Comparison of ENCODE assay signal across 16 cellular contexts in the genomic region with DNA sequence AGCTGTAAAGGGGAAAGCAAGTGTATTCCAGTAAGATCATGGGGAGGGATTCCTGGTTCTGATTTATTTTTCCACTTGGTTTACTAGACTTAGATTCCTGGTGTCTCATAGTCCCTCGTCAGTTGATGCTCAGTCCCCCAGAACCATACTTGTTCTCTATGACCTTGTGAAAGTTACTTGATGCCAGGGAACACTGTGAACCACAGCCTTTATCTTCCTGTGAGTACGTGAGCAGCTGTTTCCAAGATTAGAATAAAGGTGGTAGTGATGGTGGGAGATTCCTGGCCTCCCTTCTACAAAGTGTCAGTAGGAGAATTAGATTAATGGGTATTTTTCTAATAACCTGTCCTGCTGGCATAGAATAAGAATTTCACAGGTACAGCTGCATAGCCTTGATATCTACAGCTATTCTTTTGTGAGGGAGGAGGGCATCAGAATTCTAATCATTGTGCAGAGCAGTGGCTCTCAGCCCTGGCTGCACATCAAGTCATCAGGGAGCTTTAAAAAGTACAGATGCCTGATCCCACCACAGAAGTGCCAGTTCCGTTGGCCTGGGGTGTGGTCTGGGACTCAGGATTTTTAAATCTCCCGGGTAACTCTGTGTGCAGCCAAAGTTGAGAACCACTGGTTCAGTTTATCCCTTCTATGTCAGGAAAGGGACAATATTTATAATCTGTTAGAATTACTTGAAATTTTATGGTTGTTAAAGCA.
"Had no signal": no experiment of that assay in that cellular context is flagged by ENCODE, and none has a peak within 500 bp of the region (broad histone marks: within the 10 kb centered on the region; RNA-seq: fewer than 3 reads in every experiment).

No MANE protein-coding gene starts in this region.

- H3K27me3 ChIP-seq: sigmoid colon, suprapubic skin, thyroid gland had no signal

- H3K4me3 ChIP-seq: lower lobe of right lung, prostate gland, sigmoid colon, smooth muscle cell, suprapubic skin, thyroid gland had no signal

- DNase-seq: effector memory CD4-positive, alpha-beta T cell; immature natural killer cell; left colon; lower lobe of right lung; naive B cell; occipital lobe; retina; sigmoid colon; stimulated activated CD4-positive, alpha-beta T cell treated with anti-CD3 and anti-CD28 coated beads, Interleukin-2, amount 100 ng/mL, for 48 hours; stimulated activated naive CD4-positive, alpha-beta T cell treated with Interleukin-2 at 50 U/mL for 16 hours; thyroid gland had no signal

- H3K9me3 ChIP-seq: lower lobe of right lung, prostate gland, sigmoid colon, suprapubic skin, thyroid gland had no signal

- ATAC-seq: esophagus mucosa, left colon, lower lobe of right lung had no signal

- H3K27ac ChIP-seq: lower lobe of right lung, parathyroid adenoma, prostate gland, sigmoid colon, suprapubic skin, thyroid gland had no signal

- H3K36me3 ChIP-seq: prostate gland had no signal

- H3K4me1 ChIP-seq: lower lobe of right lung, prostate gland had no signal
